ENCODE assay signal across 1 cellular context in genomic region chr16:2980227-2981176, GRCh38.
TF ChIP-seq lines count a peak whose summit lies in the region.

Gene PKMYT1 (minus strand): TSS chr16:2980446. CDS start chr16:2979657, 789 bp downstream.

TF ChIP-seq in H1, 55 proteins besides CTCF, POLR2A, EP300 and RAD21:
- no peak for TF ChIP-seq KDM5A (IDR thresholded peaks at IDR 0.05; ENCODE audit: low read length)
- no peak for TF ChIP-seq SP2 (IDR thresholded peaks at IDR 0.05; ENCODE audit: low read length)
- TF ChIP-seq SIRT6 (IDR thresholded peaks at IDR 0.05; ENCODE audit: low read length) = no peak
- no peak for TF ChIP-seq RXRA (IDR thresholded peaks at IDR 0.05; ENCODE audit: insufficient read depth, low read depth, low read length)
- TF ChIP-seq JUN (IDR thresholded peaks at IDR 0.05; ENCODE audit: low read depth, low read length) = no peak
- no peak for TF ChIP-seq CBX5 (IDR thresholded peaks at IDR 0.05; ENCODE audit: low read depth, low read length)
- TF ChIP-seq SRF (IDR thresholded peaks at IDR 0.05; ENCODE audit: low read depth, low read length) = no peak
- peak; percentile 87 for TF ChIP-seq NRF1 (IDR thresholded peaks at IDR 0.05; ENCODE audit: low read depth, low read length)
- no peak for TF ChIP-seq BCL11A (IDR thresholded peaks at IDR 0.05; ENCODE audit: low read depth in 2 of 2, low read length in 2 of 2)
- no peak for TF ChIP-seq ATF2 (IDR thresholded peaks at IDR 0.05; ENCODE audit: low read length)
- no peak for TF ChIP-seq RFX5 (IDR thresholded peaks at IDR 0.05; ENCODE audit: borderline replicate concordance, low read depth, low read length)
- TF ChIP-seq BRCA1 (IDR thresholded peaks at IDR 0.05; ENCODE audit: low read depth, low read length) = no peak
- no peak for TF ChIP-seq CREB1 (IDR thresholded peaks at IDR 0.05)
- no peak for TF ChIP-seq GABPA (IDR thresholded peaks at IDR 0.05; ENCODE audit: borderline replicate concordance, insufficient read depth, low read length)
- no peak for TF ChIP-seq RNF2 (IDR thresholded peaks at IDR 0.05; ENCODE audit: borderline replicate concordance, low read depth, low read length, missing control alignments, poor library complexity, severe bottlenecking)
- 0 out of 4 replicates have a peak, but pooled peaks of 1 of the 2 experiments have one; percentile 31 for TF ChIP-seq SIN3A (conservative IDR thresholded peaks at IDR 0.05 in 1 of 2, IDR thresholded peaks at IDR 0.05 in 1 of 2; ENCODE audit: low read depth in 1 of 2, low read length in 2 of 2)
- TF ChIP-seq, protein P1, sequence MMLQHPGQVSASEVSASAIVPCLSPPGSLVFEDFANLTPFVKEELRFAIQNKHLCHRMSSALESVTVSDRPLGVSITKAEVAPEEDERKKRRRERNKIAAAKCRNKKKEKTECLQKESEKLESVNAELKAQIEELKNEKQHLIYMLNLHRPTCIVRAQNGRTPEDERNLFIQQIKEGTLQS (IDR thresholded peaks at IDR 0.05; ENCODE audit: insufficient read depth, low read depth, low read length) = no peak
- TF ChIP-seq TCF12 (IDR thresholded peaks at IDR 0.05; ENCODE audit: low read depth, low read length) = no peak
- TF ChIP-seq CHD1 (IDR thresholded peaks at IDR 0.05; ENCODE audit: low read depth, low read length) = no peak
- peak; percentile 57 for TF ChIP-seq TAF1 (IDR thresholded peaks at IDR 0.05; ENCODE audit: low read depth, low read length)
- TF ChIP-seq SAP30 (IDR thresholded peaks at IDR 0.05; ENCODE audit: insufficient read depth, insufficient replicate concordance, low read length) = peak; percentile 45
- TF ChIP-seq EZH2 (IDR thresholded peaks at IDR 0.05; ENCODE audit: low read depth, low read length, severe bottlenecking) = no peak
- no peak for TF ChIP-seq SIX5 (IDR thresholded peaks at IDR 0.05; ENCODE audit: low read depth, low read length)
- TF ChIP-seq JUND (IDR thresholded peaks at IDR 0.05; ENCODE audit: low read length) = no peak
- TF ChIP-seq HDAC2 (IDR thresholded peaks at IDR 0.05; ENCODE audit: borderline replicate concordance in 1 of 2, low read depth in 2 of 2, low read length in 2 of 2) = peak in 1 of 2 experiments; percentile 24; a peak in 1 of 4 replicates
- TF ChIP-seq CTBP2 (IDR thresholded peaks at IDR 0.05; ENCODE audit: borderline replicate concordance, insufficient read depth, insufficient read length, low read length) = no peak
- no peak for TF ChIP-seq YY1 (IDR thresholded peaks at IDR 0.05; ENCODE audit: low read depth, low read length)
- peak; percentile 39 for TF ChIP-seq ASH2L (IDR thresholded peaks at IDR 0.05; ENCODE audit: low read length)
- no peak for TF ChIP-seq ZNF274 (IDR thresholded peaks at IDR 0.05; ENCODE audit: borderline replicate concordance, extremely low read depth, low read length)
- TF ChIP-seq GTF2F1 (IDR thresholded peaks at IDR 0.05; ENCODE audit: borderline replicate concordance, low read depth, low read length) = no peak
- TF ChIP-seq HDAC6 (IDR thresholded peaks at IDR 0.05; ENCODE audit: low read depth, low read length) = no peak
- 0 out of 2 replicates have a peak, but pooled peaks have one; percentile 62 for TF ChIP-seq RBBP5 (IDR thresholded peaks at IDR 0.05; ENCODE audit: borderline replicate concordance, low read depth, low read length)
- no peak for TF ChIP-seq CBX8 (IDR thresholded peaks at IDR 0.05; ENCODE audit: borderline replicate concordance, low read depth, low read length)
- TF ChIP-seq SUZ12 (IDR thresholded peaks at IDR 0.05; ENCODE audit: low read length) = no peak
- TF ChIP-seq TAF7 (optimal IDR thresholded peaks at IDR 0.05; ENCODE audit: borderline replicate concordance, low read depth, low read length) = peak; percentile 20
- TF ChIP-seq BACH1 (IDR thresholded peaks at IDR 0.05; ENCODE audit: low read length) = peak; percentile 74; the same call in 1 of the 2 replicates
- no peak for TF ChIP-seq SP4 (IDR thresholded peaks at IDR 0.05; ENCODE audit: low read length)
- peak; percentile 89 for TF ChIP-seq KDM4A (IDR thresholded peaks at IDR 0.05; ENCODE audit: low read depth, low read length, severe bottlenecking)
- TF ChIP-seq, protein P2, sequence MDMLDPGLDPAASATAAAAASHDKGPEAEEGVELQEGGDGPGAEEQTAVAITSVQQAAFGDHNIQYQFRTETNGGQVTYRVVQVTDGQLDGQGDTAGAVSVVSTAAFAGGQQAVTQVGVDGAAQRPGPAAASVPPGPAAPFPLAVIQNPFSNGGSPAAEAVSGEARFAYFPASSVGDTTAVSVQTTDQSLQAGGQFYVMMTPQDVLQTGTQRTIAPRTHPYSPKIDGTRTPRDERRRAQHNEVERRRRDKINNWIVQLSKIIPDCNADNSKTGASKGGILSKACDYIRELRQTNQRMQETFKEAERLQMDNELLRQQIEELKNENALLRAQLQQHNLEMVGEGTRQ (IDR thresholded peaks at IDR 0.05; ENCODE audit: low read length) = no peak
- TF ChIP-seq CEBPB (IDR thresholded peaks at IDR 0.05; ENCODE audit: low read depth, low read length) = no peak
- no peak for TF ChIP-seq CHD7 (IDR thresholded peaks at IDR 0.05; ENCODE audit: insufficient replicate concordance, low read length)
- TF ChIP-seq TEAD4 (IDR thresholded peaks at IDR 0.05; ENCODE audit: low read depth, low read length) = no peak
- peak; percentile 71 for TF ChIP-seq PHF8 (conservative IDR thresholded peaks at IDR 0.05; ENCODE audit: low read depth, low read length)
- TF ChIP-seq POLR2AphosphoS5 (IDR thresholded peaks at IDR 0.05; ENCODE audit: low read depth, low read length) = no peak; the same call in 1 of the 2 replicates
- no peak for TF ChIP-seq CHD2 (IDR thresholded peaks at IDR 0.05; ENCODE audit: low read length)
- no peak for TF ChIP-seq FOSL1 (IDR thresholded peaks at IDR 0.05; ENCODE audit: insufficient read depth, low read depth, low read length)
- no peak for TF ChIP-seq MAX (IDR thresholded peaks at IDR 0.05)
- peak; percentile 90 for TF ChIP-seq EGR1 (IDR thresholded peaks at IDR 0.05; ENCODE audit: borderline replicate concordance, low read depth, low read length)
- TF ChIP-seq POU5F1 (IDR thresholded peaks at IDR 0.05; ENCODE audit: low read depth, low read length) = no peak
- TF ChIP-seq, protein P3, sequence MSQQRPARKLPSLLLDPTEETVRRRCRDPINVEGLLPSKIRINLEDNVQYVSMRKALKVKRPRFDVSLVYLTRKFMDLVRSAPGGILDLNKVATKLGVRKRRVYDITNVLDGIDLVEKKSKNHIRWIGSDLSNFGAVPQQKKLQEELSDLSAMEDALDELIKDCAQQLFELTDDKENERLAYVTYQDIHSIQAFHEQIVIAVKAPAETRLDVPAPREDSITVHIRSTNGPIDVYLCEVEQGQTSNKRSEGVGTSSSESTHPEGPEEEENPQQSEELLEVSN (IDR thresholded peaks at IDR 0.05) = peak; percentile 47
- TF ChIP-seq TBP (IDR thresholded peaks at IDR 0.05; ENCODE audit: low read depth, low read length) = peak; percentile 39; the same call in 1 of the 2 replicates
- no peak for TF ChIP-seq NANOG (IDR thresholded peaks at IDR 0.05; ENCODE audit: insufficient read depth, low read depth, low read length, poor library complexity, severe bottlenecking)
- no peak; the same call in 1 of the 2 replicates for TF ChIP-seq SP1 (IDR thresholded peaks at IDR 0.05; ENCODE audit: low read depth, low read length)
- TF ChIP-seq KDM1A (IDR thresholded peaks at IDR 0.05; ENCODE audit: borderline replicate concordance, low read length) = no peak
- no peak for TF ChIP-seq MAFK (IDR thresholded peaks at IDR 0.05; ENCODE audit: low read depth, low read length)
